15 cellular contexts compared by ENCODE assay signal in the genomic region with DNA sequence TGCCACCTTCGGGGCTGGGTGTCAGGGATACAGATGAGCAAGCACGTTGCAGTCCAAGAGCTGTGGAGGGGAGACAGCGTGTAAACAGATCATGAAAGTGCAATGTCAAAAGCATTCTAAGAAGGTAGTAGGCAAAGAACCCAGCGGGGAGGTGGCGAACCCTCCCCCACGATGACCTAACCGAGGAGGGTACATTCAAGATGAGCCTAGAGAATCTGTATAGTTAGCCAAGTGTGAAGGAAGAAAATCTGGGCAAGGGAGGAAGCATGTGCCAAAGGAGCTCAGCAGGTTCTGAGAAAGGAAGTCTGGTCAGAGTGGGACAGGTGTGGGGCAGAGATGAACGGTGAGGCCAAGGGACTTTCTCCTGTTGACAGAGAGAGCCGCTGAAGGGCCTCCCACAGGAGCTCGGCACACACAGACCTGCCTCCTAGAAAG.
DNase-seq lines count a peak whose midpoint lies in the region; ATAC-seq, FAIRE-seq and TF ChIP-seq lines count a peak whose summit lies in the region.
"Had no signal": no experiment of that assay in that cellular context is flagged by ENCODE, and none has a peak within 500 bp of the region (broad histone marks: within the 10 kb centered on the region; RNA-seq: fewer than 3 reads in every experiment).

No MANE protein-coding gene starts in this region.

- H3K4me3 ChIP-seq in HepG2 (replicated peaks in 1 of 3; ENCODE audit: insufficient read depth in 1 of 3, low read depth in 2 of 3, low read length in 3 of 3) (no peak overlapping the region), right lobe of liver (no peak overlapping the region), PC-3 (ENCODE audit: low read length) (no peak overlapping the region)

- CTCF ChIA-PET in HepG2 (lab: Yijun Ruan, JAX; ENCODE audit: low intra/inter-chr PET ratio, low total read pairs) (no interaction called here), PC-3 (lab: Charles Lee) (no interaction called here)
- CTCF ChIA-PET in activated naive CD4-positive, alpha-beta T cell treated with anti-CD3 and anti-CD28 coated beads for 36 hours (lab: Charles Lee) = no interaction called here

- H3K79me2 ChIP-seq in HepG2 (ENCODE audit: insufficient read depth, low read length) (no peaks in the 10 kb centered on the region), PC-3 (ENCODE audit: low read length) (no peaks in the 10 kb centered on the region)

- in situ Hi-C loops in HepG2 (cut with HindIII; ENCODE audit: extremely low pct_ligation_motif_present, low pct_unique_long_range_greater_than_20kb) = no loop called here

- H3K9me3 ChIP-seq in HepG2 (ENCODE audit: low read length) = no peaks in the 10 kb centered on the region
- H3K9me3 ChIP-seq in right lobe of liver = no peaks in the 10 kb centered on the region
- no peaks in the 10 kb centered on the region for H3K9me3 ChIP-seq in PC-3 (ENCODE audit: low read length)

- peaks cover 14 to 15% of the 10 kb centered on the region in 2 donors for H3K4me1 Mint-ChIP-seq in stimulated activated naive B cell treated with anti-CD40 and anti-IgM and Interleukin-4, amounts not matched to agents 10 μg/mL and 1 μg/mL and 100 μg/mL, for 72 hours
- peaks cover 5% of the 10 kb centered on the region for H3K4me1 Mint-ChIP-seq in activated naive CD4-positive, alpha-beta T cell treated with anti-CD3 and anti-CD28 coated beads for 36 hours (ENCODE audit: low read depth)

- no peaks in the 10 kb centered on the region for H3K9me3 Mint-ChIP-seq in stimulated activated naive B cell treated with anti-CD40 and anti-IgM and Interleukin-4, amounts not matched to agents 10 μg/mL and 1 μg/mL and 100 μg/mL, for 72 hours
- H3K9me3 Mint-ChIP-seq in activated naive CD4-positive, alpha-beta T cell treated with anti-CD3 and anti-CD28 coated beads for 36 hours = no peaks in the 10 kb centered on the region

- TF ChIP-seq CTCF in HepG2 (CRISPR knock-in tag; IDR thresholded peaks at IDR 0.05) = no peak
- no peak for TF ChIP-seq CTCF in right lobe of liver (IDR thresholded peaks at IDR 0.05)
- no peak for TF ChIP-seq CTCF in PC-3 (conservative IDR thresholded peaks at IDR 0.05; ENCODE audit: low read depth, low read length)

- H3K27me3 ChIP-seq in HepG2 (ENCODE audit: control insufficient read depth in 1 of 2, insufficient read depth in 2 of 2, low read length in 2 of 2) = peaks cover 0 to 43% of the 10 kb centered on the region in 2 experiments; a peak in 2 of 5 replicates
- no peaks in the 10 kb centered on the region for H3K27me3 ChIP-seq in right lobe of liver
- no peaks in the 10 kb centered on the region for H3K27me3 ChIP-seq in PC-3 (ENCODE audit: low read length)

- H3K9ac ChIP-seq in HepG2 (ENCODE audit: insufficient read depth, low read depth, low read length) (no peak overlapping the region), PC-3 (ENCODE audit: low read length) (no peak overlapping the region)

- no peaks in the 10 kb centered on the region for H3K4me1 ChIP-seq in HepG2 (ENCODE audit: insufficient read depth, low read length)
- H3K4me1 ChIP-seq in right lobe of liver = peaks cover 0 to 7% (median 0%) of the 10 kb centered on the region in 4 donors
- H3K4me1 ChIP-seq in PC-3 (ENCODE audit: insufficient read depth, low read length) = peaks cover 20% of the 10 kb centered on the region

- no peaks in the 10 kb centered on the region for H3K9me2 ChIP-seq in PC-3 (replicated peaks; ENCODE audit: low read length)

- no peak for FAIRE-seq in HepG2 (lab: Jason Lieb, UNC)

- TF ChIP-seq POLR2A in HepG2 (IDR thresholded peaks at IDR 0.05; ENCODE audit: insufficient read depth in 1 of 2, low read depth in 2 of 2, low read length in 2 of 2) = no peak
- TF ChIP-seq POLR2A in right lobe of liver (IDR thresholded peaks at IDR 0.05) = no peak

- DNase-seq in HepG2 (ENCODE audit: low spot score) = no peak
- no peak for DNase-seq in right lobe of liver
- DNase-seq in PC-3 = peak; percentile 6
- peak; percentile 6 for DNase-seq in stimulated activated naive B cell treated with anti-CD40 and anti-IgM and Interleukin-4, amounts not matched to agents 10 μg/mL and 1 μg/mL and 100 μg/mL, for 72 hours
- no peak for DNase-seq in activated naive CD4-positive, alpha-beta T cell treated with anti-CD3 and anti-CD28 coated beads for 36 hours
- DNase-seq in activated gamma-delta T cell (lab: John Stamatoyannopoulos, UW) = no peak
- DNase-seq: activated CD8-positive, alpha-beta memory T cell treated with anti-CD3 and anti-CD28 coated beads for 24 hours; DMS79; foreskin fibroblast; H7; islet precursor cell; T-helper 17 cell; trophoblast cell had no signal

- WGBS in HepG2 (ENCODE audit: low lambda C conversion rate) = 10% methylated on average over 9 of the region's 10 CpGs
- 42% methylated on average over 9 of the region's 10 CpGs for WGBS in right lobe of liver (ENCODE audit: insufficient coverage, low coverage, low lambda C conversion rate, missing lambda C conversion rate)

- no peak overlapping the region for H3K4me2 ChIP-seq in HepG2 (ENCODE audit: low read depth, low read length)
- H3K4me2 ChIP-seq in PC-3 (ENCODE audit: low read length) = no peak overlapping the region

- TF ChIP-seq EP300 in HepG2 (IDR thresholded peaks at IDR 0.05; ENCODE audit: low read depth in 2 of 2, low read length in 2 of 2) (no peak), HepG2 (CRISPR knock-in tag; IDR thresholded peaks at IDR 0.05; ENCODE audit: borderline replicate concordance) (no peak)

- no peak overlapping the region for H3K4me3 Mint-ChIP-seq in stimulated activated naive B cell treated with anti-CD40 and anti-IgM and Interleukin-4, amounts not matched to agents 10 μg/mL and 1 μg/mL and 100 μg/mL, for 72 hours
- H3K4me3 Mint-ChIP-seq in activated naive CD4-positive, alpha-beta T cell treated with anti-CD3 and anti-CD28 coated beads for 36 hours = no peak overlapping the region
- H3K4me3 Mint-ChIP-seq: T-helper 17 cell had no signal

- no TSS peak for BruUV-seq in HepG2 (replicated peaks; lab: Mats Ljungman, UMichigan)
- BruUV-seq in PC-3 (replicated peaks; lab: Mats Ljungman, UMichigan) = no TSS peak

- ATAC-seq in HepG2 (peak; percentile 25; the same call in 1 of the 3 replicates), right lobe of liver (no peak), HG03097 (IDR thresholded peaks at IDR 0.05; ENCODE audit: low FRiP score, unreplicated experiment) (peak; percentile 77), PC-3 (no peak), HG03045 (IDR thresholded peaks at IDR 0.05; ENCODE audit: unreplicated experiment) (no peak)
- ATAC-seq in stimulated activated naive B cell treated with anti-CD40 and anti-IgM and Interleukin-4, amounts not matched to agents 10 μg/mL and 1 μg/mL and 100 μg/mL, for 72 hours (replicated peaks) = peak; percentile 49 to 91
- ATAC-seq: T-helper 17 cell had no signal

- intact Hi-C loops in HepG2 (cut with micrococcal nuclease; ENCODE audit: unreplicated experiment) = no loop called here
- intact Hi-C loops in right lobe of liver (cut with DNase I) = no loop called here
- intact Hi-C loops in PC-3 (cut with micrococcal nuclease) = loop anchor here (10.0 kb wide), 1 partner anchor 284 kb away; no protein-coding TSS in a partner anchor
- intact Hi-C loops in activated naive CD4-positive, alpha-beta T cell treated with anti-CD3 and anti-CD28 coated beads for 36 hours (cut with micrococcal nuclease) = no loop called here

- H4K20me1 ChIP-seq in HepG2 (ENCODE audit: insufficient read depth, low read length) = no peaks in the 10 kb centered on the region
- no peaks in the 10 kb centered on the region for H4K20me1 ChIP-seq in PC-3 (ENCODE audit: low read length)

- H2AFZ ChIP-seq in HepG2 (ENCODE audit: low read length) = no peak overlapping the region
- H2AFZ ChIP-seq in PC-3 (ENCODE audit: low read length) = peak overlapping the region; percentile 49; the same call in 1 of the 2 replicates

- H3K27ac ChIP-seq in HepG2 (ENCODE audit: extremely low read length, insufficient read depth, low read length) (no peak overlapping the region), right lobe of liver (no peak overlapping the region), PC-3 (ENCODE audit: low read length) (no peak overlapping the region)

- H3K36me3 Mint-ChIP-seq in stimulated activated naive B cell treated with anti-CD40 and anti-IgM and Interleukin-4, amounts not matched to agents 10 μg/mL and 1 μg/mL and 100 μg/mL, for 72 hours = no peaks in the 10 kb centered on the region
- H3K36me3 Mint-ChIP-seq in activated naive CD4-positive, alpha-beta T cell treated with anti-CD3 and anti-CD28 coated beads for 36 hours (ENCODE audit: low read depth) = no peaks in the 10 kb centered on the region

- peak overlapping the region; percentile 7 for H3K27ac Mint-ChIP-seq in stimulated activated naive B cell treated with anti-CD40 and anti-IgM and Interleukin-4, amounts not matched to agents 10 μg/mL and 1 μg/mL and 100 μg/mL, for 72 hours
- no peak overlapping the region for H3K27ac Mint-ChIP-seq in activated naive CD4-positive, alpha-beta T cell treated with anti-CD3 and anti-CD28 coated beads for 36 hours
- H3K27ac Mint-ChIP-seq: T-helper 17 cell had no signal

- POLR2A ChIA-PET in HepG2 (lab: Yijun Ruan, JAX) (no interaction called here), PC-3 (lab: Charles Lee; ENCODE audit: unreplicated experiment) (no interaction called here)

- H3F3A ChIP-seq in PC-3 (ENCODE audit: low read length, unreplicated experiment) = no peaks in the 10 kb centered on the region

- H3K27me3 Mint-ChIP-seq in stimulated activated naive B cell treated with anti-CD40 and anti-IgM and Interleukin-4, amounts not matched to agents 10 μg/mL and 1 μg/mL and 100 μg/mL, for 72 hours = peaks cover 5 to 22% of the 10 kb centered on the region in 2 donors
- peaks cover 13% of the 10 kb centered on the region for H3K27me3 Mint-ChIP-seq in activated naive CD4-positive, alpha-beta T cell treated with anti-CD3 and anti-CD28 coated beads for 36 hours (ENCODE audit: low read depth)

- no peaks in the 10 kb centered on the region for H3K36me3 ChIP-seq in HepG2 (replicated peaks in 1 of 2; ENCODE audit: control insufficient read depth in 1 of 2, insufficient read depth in 2 of 2, low read length in 2 of 2)
- H3K36me3 ChIP-seq in right lobe of liver = no peaks in the 10 kb centered on the region
- no peaks in the 10 kb centered on the region for H3K36me3 ChIP-seq in PC-3 (ENCODE audit: low read depth, low read length)

- no peak for TF ChIP-seq RAD21 in HepG2 (CRISPR knock-in tag; IDR thresholded peaks at IDR 0.05)

TF ChIP-seq in HepG2, 621 proteins besides CTCF, POLR2A, EP300 and RAD21 (continues in another document):
- TF ChIP-seq ZNF775 (CRISPR knock-in tag; IDR thresholded peaks at IDR 0.05; ENCODE audit: borderline replicate concordance) = no peak
- TF ChIP-seq TBP (CRISPR knock-in tag; IDR thresholded peaks at IDR 0.05) = no peak
- no peak for TF ChIP-seq ZBTB1 (CRISPR knock-in tag; IDR thresholded peaks at IDR 0.05; ENCODE audit: borderline replicate concordance)
- no peak for TF ChIP-seq PHF5A (CRISPR knock-in tag; IDR thresholded peaks at IDR 0.05; ENCODE audit: low read depth, unreplicated experiment)

Comparison
In these comparisons a context has a peak if more than half of its experiments do, and no peak if none do; other contexts are left out.
1. ATAC-seq: peak in HepG2 (single experiment), HG03097 (single experiment) and stimulated activated naive B cell treated with anti-CD40 and anti-IgM and Interleukin-4, amounts not matched to agents 10 μg/mL and 1 μg/mL and 100 μg/mL, for 72 hours (2 of 2); none in right lobe of liver (0 of 4), PC-3 (single experiment) and HG03045 (single experiment).
2. DNase-seq: peak in PC-3 (single experiment) and stimulated activated naive B cell treated with anti-CD40 and anti-IgM and Interleukin-4, amounts not matched to agents 10 μg/mL and 1 μg/mL and 100 μg/mL, for 72 hours (single experiment); none in HepG2 (single experiment), right lobe of liver (0 of 3), activated naive CD4-positive, alpha-beta T cell treated with anti-CD3 and anti-CD28 coated beads for 36 hours (single experiment) and activated gamma-delta T cell (single experiment).